In genomic region chr4:42673084-42673429, GRCh38 we compare ENCODE assay signal across 10 cellular contexts. TPM values are rescaled to one million over a fixed set of nuclear protein-coding genes. Genes with fewer than 3 reads are reported as not detected.
A peak's percentile ranks its signal among the peaks of the same experiment; 100 is the strongest.
DNase-seq lines count a peak whose midpoint lies in the region; ATAC-seq lines count a peak whose summit lies in the region.
"Had no signal": no experiment of that assay in that cellular context is flagged by ENCODE, and none has a peak within 500 bp of the region (broad histone marks: within the 10 kb centered on the region; RNA-seq: fewer than 3 reads in every experiment).

No MANE protein-coding gene starts in this region.

- H3K36me3 Mint-ChIP-seq in activated naive CD4-positive, alpha-beta T cell treated with anti-CD3 and anti-CD28 coated beads, Interleukin-2, amount 50 U/mL, for 72 hours: peaks cover 10 to 50% of the 10 kb centered on the region in 2 donors

- H3K27ac Mint-ChIP-seq in activated naive CD4-positive, alpha-beta T cell treated with anti-CD3 and anti-CD28 coated beads, Interleukin-2, amount 50 U/mL, for 72 hours: peak overlapping the region; percentile 93 to 97

- DNase-seq in stimulated activated CD8-positive, alpha-beta memory T cell treated with anti-CD3 and anti-CD28 coated beads, Interleukin-12 subunit alpha, Interleukin-12 subunit beta, amount 100 ng/mL, for 1 hour (ENCODE audit: low read depth): peak; percentile 4
- no peak for DNase-seq in stimulated activated CD8-positive, alpha-beta memory T cell treated with anti-CD3 and anti-CD28 coated beads, Interleukin-4, amount 100 ng/mL, for 48 hours
- DNase-seq in activated naive CD4-positive, alpha-beta T cell treated with anti-CD3 and anti-CD28 coated beads, Interleukin-2, amount 50 U/mL, for 72 hours (ENCODE audit: low spot score in 2 of 2): no peak
- DNase-seq in kidney glomerular epithelial cell (lab: John Stamatoyannopoulos, UW) (peak; percentile 34), NCI-H2107 treated with DMSO at 0.1 percent for 48 hours (lab: John Stamatoyannopoulos, UW; ENCODE audit: unreplicated experiment) (no peak), epidermal melanocyte (ENCODE audit: insufficient read length, low spot score) (no peak)
- DNase-seq: anterior cingulate cortex, SHP77 had no signal

- peak; percentile 54 to 62 for ATAC-seq in activated naive CD4-positive, alpha-beta T cell treated with anti-CD3 and anti-CD28 coated beads, Interleukin-2, amount 50 U/mL, for 72 hours
- ATAC-seq in GM21447 (IDR thresholded peaks at IDR 0.05; ENCODE audit: unreplicated experiment): no peak
- ATAC-seq in HG03139 (IDR thresholded peaks at IDR 0.05; ENCODE audit: unreplicated experiment): no peak

- peaks cover 12 to 13% of the 10 kb centered on the region in 2 donors for H3K9me3 Mint-ChIP-seq in activated naive CD4-positive, alpha-beta T cell treated with anti-CD3 and anti-CD28 coated beads, Interleukin-2, amount 50 U/mL, for 72 hours

RNA-seq across cellular contexts. Expression of gene ATP8A1, which starts 16.2 kb away (rescaled TPM):
- 10 to 100 TPM; 36.6 to 45.7 TPM for total RNA-seq in activated naive CD4-positive, alpha-beta T cell treated with anti-CD3 and anti-CD28 coated beads, Interleukin-2, amount 50 U/mL, for 72 hours

Comparison
In these comparisons a context has a peak if more than half of its experiments do, and no peak if none do; other contexts are left out.
1. DNase-seq: peak in stimulated activated CD8-positive, alpha-beta memory T cell treated with anti-CD3 and anti-CD28 coated beads, Interleukin-12 subunit alpha, Interleukin-12 subunit beta, amount 100 ng/mL, for 1 hour (single experiment) and kidney glomerular epithelial cell (single experiment); none in stimulated activated CD8-positive, alpha-beta memory T cell treated with anti-CD3 and anti-CD28 coated beads, Interleukin-4, amount 100 ng/mL, for 48 hours (single experiment), activated naive CD4-positive, alpha-beta T cell treated with anti-CD3 and anti-CD28 coated beads, Interleukin-2, amount 50 U/mL, for 72 hours (0 of 2), NCI-H2107 treated with DMSO at 0.1 percent for 48 hours (single experiment) and epidermal melanocyte (single experiment).
2. ATAC-seq: peak in activated naive CD4-positive, alpha-beta T cell treated with anti-CD3 and anti-CD28 coated beads, Interleukin-2, amount 50 U/mL, for 72 hours (2 of 2); none in GM21447 (single experiment) and HG03139 (single experiment).